In the genomic region with DNA sequence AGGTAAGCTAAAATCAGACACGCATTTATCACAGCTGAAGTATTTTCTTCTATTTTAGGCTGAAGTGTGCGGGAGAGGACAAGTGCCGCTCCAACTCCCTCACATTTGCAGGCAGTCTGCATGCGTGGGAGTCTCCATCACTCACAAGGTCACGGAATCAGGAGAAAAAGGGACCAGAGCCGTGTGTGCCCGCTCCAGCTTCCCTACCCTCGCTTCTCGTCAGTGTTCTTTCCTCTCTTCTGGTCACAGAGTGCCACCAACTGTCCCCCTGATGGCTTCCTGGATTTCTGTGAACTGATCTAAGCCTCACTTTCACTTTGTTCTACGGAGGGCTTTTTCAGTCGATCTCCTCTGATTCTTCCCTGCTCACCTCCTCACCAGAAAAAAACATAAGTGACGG, we compare ENCODE assay signal across 8 cellular contexts.
A peak's percentile ranks its signal among the peaks of the same experiment; 100 is the strongest.
DNase-seq lines count a peak whose midpoint lies in the region; ATAC-seq and TF ChIP-seq lines count a peak whose summit lies in the region.

No MANE protein-coding gene starts in this region.

- no peak overlapping the region for H3K27ac ChIP-seq in CD4-positive, alpha-beta memory T cell (ENCODE audit: low read depth, low read length)
- no peak overlapping the region for H3K27ac ChIP-seq in VCaP

- peak; percentile 16; the same call in 1 of the 2 replicates for TF ChIP-seq CTCF in VCaP (conservative IDR thresholded peaks at IDR 0.05)

- H3K27me3 Mint-ChIP-seq in CD4-positive, alpha-beta memory T cell, result no peaks in the 10 kb centered on the region

- H3K36me3 Mint-ChIP-seq in CD4-positive, alpha-beta memory T cell, result no peaks in the 10 kb centered on the region

- DNase-seq in CD4-positive, alpha-beta memory T cell, result no peak
- DNase-seq in occipital lobe (lab: John Stamatoyannopoulos, UW) (peak; percentile 3), amniotic stem cell (lab: John Stamatoyannopoulos, UW) (no peak)
- no peak for DNase-seq in stimulated activated CD4-positive, alpha-beta T cell treated with anti-CD3 and anti-CD28 coated beads, Interleukin-4, amount 100 ng/mL, for 4 hours

- no peaks in the 10 kb centered on the region for H3K36me3 ChIP-seq in CD4-positive, alpha-beta memory T cell (ENCODE audit: insufficient read depth, low read length)

- H3K4me1 ChIP-seq in CD4-positive, alpha-beta memory T cell (ENCODE audit: insufficient read depth, low read length), result no peaks in the 10 kb centered on the region

- H3K4me1 Mint-ChIP-seq in CD4-positive, alpha-beta memory T cell, result no peaks in the 10 kb centered on the region

- peak; percentile 81 for ATAC-seq in GM19324 (IDR thresholded peaks at IDR 0.05; ENCODE audit: low FRiP score, unreplicated experiment)
- ATAC-seq in HG03520 (IDR thresholded peaks at IDR 0.05; ENCODE audit: unreplicated experiment), result peak; percentile 79
- ATAC-seq in GM19455 (IDR thresholded peaks at IDR 0.05; ENCODE audit: unreplicated experiment), result no peak

- intact Hi-C loops in CD4-positive, alpha-beta memory T cell (cut with micrococcal nuclease), result no loop called here

- no peak overlapping the region for H3K4me3 ChIP-seq in CD4-positive, alpha-beta memory T cell (ENCODE audit: low read length in 2 of 2)

- no peak overlapping the region for H3K27ac Mint-ChIP-seq in CD4-positive, alpha-beta memory T cell

- no peaks in the 10 kb centered on the region for H3K27me3 ChIP-seq in CD4-positive, alpha-beta memory T cell (ENCODE audit: insufficient read depth, low read length)

- POLR2A ChIA-PET in CD4-positive, alpha-beta memory T cell (lab: Charles Lee; ENCODE audit: partially characterized antibody), result no interaction called here

- peak overlapping the region in 5 of 8 donors; percentile 9 to 71 (median 23) for H3K4me3 Mint-ChIP-seq in CD4-positive, alpha-beta memory T cell

- H3K9me3 ChIP-seq in CD4-positive, alpha-beta memory T cell (ENCODE audit: control insufficient read depth in 1 of 2, low read length in 2 of 2), result no peaks in the 10 kb centered on the region

- CTCF ChIA-PET in CD4-positive, alpha-beta memory T cell (lab: Charles Lee; ENCODE audit: partially characterized antibody), result no interaction called here

- peaks cover 0 to 8% (median 4%) of the 10 kb centered on the region in 8 donors for H3K9me3 Mint-ChIP-seq in CD4-positive, alpha-beta memory T cell
